ENCODE assay signal across 1 cellular context in genomic region chr11:842370-843002, GRCh38.
A peak's percentile ranks its signal among the peaks of the same experiment; 100 is the strongest.
TF ChIP-seq lines count a peak whose summit lies in the region.

TSS of gene POLR2L (minus strand) at chr11:842529. CDS start at chr11:842508, 21 bp downstream.
TSS of gene TSPAN4 (plus strand) at chr11:842852. CDS start at chr11:850305, 7,453 bp downstream.

TF ChIP-seq in HepG2, 621 proteins besides CTCF, POLR2A, EP300 and RAD21 (continued from another document):
- peak; percentile 19; the same call in 1 of the 2 replicates for TF ChIP-seq ZGPAT (CRISPR knock-in tag; IDR thresholded peaks at IDR 0.05)
- peak; percentile 54; the same call in 1 of the 2 replicates for TF ChIP-seq CREBL2 (CRISPR knock-in tag; IDR thresholded peaks at IDR 0.05; ENCODE audit: borderline replicate concordance)
- TF ChIP-seq ZNF501 (CRISPR knock-in tag; IDR thresholded peaks at IDR 0.05), result no peak
- no peak for TF ChIP-seq ZNF253 (CRISPR knock-in tag; IDR thresholded peaks at IDR 0.05; ENCODE audit: borderline replicate concordance)
- TF ChIP-seq CEBPG (CRISPR knock-in tag; IDR thresholded peaks at IDR 0.05), result no peak
- peak; percentile 33; the same call in 1 of the 2 replicates for TF ChIP-seq HNF1B (CRISPR knock-in tag; IDR thresholded peaks at IDR 0.05)
- TF ChIP-seq TSC22D2 (CRISPR knock-in tag; IDR thresholded peaks at IDR 0.05; ENCODE audit: borderline replicate concordance), result no peak
- no peak for TF ChIP-seq FOXM1 (CRISPR knock-in tag; IDR thresholded peaks at IDR 0.05)
- TF ChIP-seq ZMAT5 (CRISPR knock-in tag; IDR thresholded peaks at IDR 0.05; ENCODE audit: borderline replicate concordance, low read depth), result no peak
- TF ChIP-seq STAG1 (CRISPR knock-in tag; IDR thresholded peaks at IDR 0.05), result no peak
- no peak for TF ChIP-seq ELF1 (CRISPR knock-in tag; IDR thresholded peaks at IDR 0.05)
- no peak for TF ChIP-seq CHCHD3 (CRISPR knock-in tag; IDR thresholded peaks at IDR 0.05)
- TF ChIP-seq ZMYM2 (CRISPR knock-in tag; IDR thresholded peaks at IDR 0.05), result no peak
- no peak for TF ChIP-seq ZNF615 (CRISPR knock-in tag; IDR thresholded peaks at IDR 0.05; ENCODE audit: borderline replicate concordance)
- peak; percentile 79 for TF ChIP-seq TFDP2 (CRISPR knock-in tag; IDR thresholded peaks at IDR 0.05)
- TF ChIP-seq ZFP90 (CRISPR knock-in tag; IDR thresholded peaks at IDR 0.05; ENCODE audit: borderline replicate concordance), result no peak; the same call in 1 of the 2 replicates
- TF ChIP-seq ARHGAP35 (CRISPR knock-in tag; IDR thresholded peaks at IDR 0.05; ENCODE audit: borderline replicate concordance), result peak; percentile 38; the same call in 1 of the 2 replicates
- TF ChIP-seq ASH2L (IDR thresholded peaks at IDR 0.05; ENCODE audit: insufficient read length, low read depth, low read length), result peak; percentile 91
- TF ChIP-seq POLR2G (IDR thresholded peaks at IDR 0.05; ENCODE audit: low read depth, low read length), result peak; percentile 98
- peak; percentile 3; the same call in 1 of the 2 replicates for TF ChIP-seq ZNF263 (CRISPR knock-in tag; IDR thresholded peaks at IDR 0.05)
- no peak for TF ChIP-seq ZNF576 (CRISPR knock-in tag; IDR thresholded peaks at IDR 0.05)
- no peak for TF ChIP-seq SNRNP70 (IDR thresholded peaks at IDR 0.05; ENCODE audit: low read depth, low read length)
- TF ChIP-seq ZNF639 (CRISPR knock-in tag; conservative IDR thresholded peaks at IDR 0.05), result peak; percentile 65; the same call in 1 of the 2 replicates
- TF ChIP-seq MAFG (CRISPR knock-in tag; IDR thresholded peaks at IDR 0.05), result no peak
- TF ChIP-seq EZH2 (conservative IDR thresholded peaks at IDR 0.05; ENCODE audit: low read depth, low read length), result no peak
- no peak for TF ChIP-seq ZNF512B (CRISPR knock-in tag; IDR thresholded peaks at IDR 0.05; ENCODE audit: borderline replicate concordance)
- TF ChIP-seq ZNF792 (CRISPR knock-in tag; IDR thresholded peaks at IDR 0.05), result no peak
- peak; percentile 84 for TF ChIP-seq PBX2 (CRISPR knock-in tag; IDR thresholded peaks at IDR 0.05)
- no peak for TF ChIP-seq HNRNPH1 (optimal IDR thresholded peaks at IDR 0.05; ENCODE audit: low read depth, low read length)
- no peak for TF ChIP-seq ZBTB21 (CRISPR knock-in tag; IDR thresholded peaks at IDR 0.05)
- TF ChIP-seq ZNF431 (CRISPR knock-in tag; IDR thresholded peaks at IDR 0.05; ENCODE audit: borderline replicate concordance, low read depth), result no peak; the same call in 1 of the 2 replicates
- TF ChIP-seq NFYC (CRISPR knock-in tag; IDR thresholded peaks at IDR 0.05), result no peak
- TF ChIP-seq ZNF670 (CRISPR knock-in tag; IDR thresholded peaks at IDR 0.05; ENCODE audit: borderline replicate concordance), result peak; percentile 36; the same call in 1 of the 2 replicates
- no peak for TF ChIP-seq ZNF552 (CRISPR knock-in tag; IDR thresholded peaks at IDR 0.05; ENCODE audit: borderline replicate concordance)
- no peak for TF ChIP-seq KMT2B (CRISPR knock-in tag; IDR thresholded peaks at IDR 0.05)
- TF ChIP-seq ZBTB1 (CRISPR knock-in tag; IDR thresholded peaks at IDR 0.05; ENCODE audit: borderline replicate concordance), result no peak
- peak; percentile 54; the same call in 1 of the 2 replicates for TF ChIP-seq ZSCAN25 (CRISPR knock-in tag; IDR thresholded peaks at IDR 0.05)
- TF ChIP-seq ZSCAN20 (CRISPR knock-in tag; IDR thresholded peaks at IDR 0.05; ENCODE audit: borderline replicate concordance), result no peak
- TF ChIP-seq ZIK1 (CRISPR knock-in tag; IDR thresholded peaks at IDR 0.05; ENCODE audit: borderline replicate concordance, low read depth), result no peak
- no peak for TF ChIP-seq NFIC (IDR thresholded peaks at IDR 0.05; ENCODE audit: low read length)
- peak; percentile 20; the same call in 1 of the 2 replicates for TF ChIP-seq HOXA5 (CRISPR knock-in tag; IDR thresholded peaks at IDR 0.05)
- 0 out of 2 replicates have a peak, but pooled peaks have one; percentile 21 for TF ChIP-seq NFKBIZ (CRISPR knock-in tag; IDR thresholded peaks at IDR 0.05)
